ENCODE assay signal across 11 cellular contexts in genomic region chr1:64923294-64923718, GRCh38. TPM values are rescaled to one million over a fixed set of nuclear protein-coding genes. Genes with fewer than 3 reads are reported as not detected.
DNase-seq lines count a peak whose midpoint lies in the region; ATAC-seq and TF ChIP-seq lines count a peak whose summit lies in the region.
"Had no signal": no experiment of that assay in that cellular context is flagged by ENCODE, and none has a peak within 500 bp of the region (broad histone marks: within the 10 kb centered on the region; RNA-seq: fewer than 3 reads in every experiment).

No MANE protein-coding gene starts in this region.

- no peak for DNase-seq in DND-41
- peak; percentile 32 for DNase-seq in activated CD8-positive, alpha-beta memory T cell treated with anti-CD3 and anti-CD28 coated beads, Interleukin-2, amount 50 U/mL, for 4 hours
- DNase-seq in natural killer cell, result peak; percentile 46
- no peak for DNase-seq in omental fat pad (ENCODE audit: low spot score)
- DNase-seq in NCI-H82 (lab: John Stamatoyannopoulos, UW), result no peak
- no peak for DNase-seq in posterior cingulate gyrus
- DNase-seq in DMS 273 treated with DMSO at 0.1 percent for 48 hours (lab: John Stamatoyannopoulos, UW), result no peak
- DNase-seq: NCI-H226 had no signal

- H3K9ac ChIP-seq in DND-41 (ENCODE audit: low read depth, low read length), result no peak overlapping the region
- H3K9ac ChIP-seq: neural progenitor cell had no signal

- H2AFZ ChIP-seq in DND-41 (ENCODE audit: low read depth, low read length), result no peak overlapping the region
- H2AFZ ChIP-seq: neural progenitor cell had no signal

- no peak overlapping the region for H3K27ac ChIP-seq in DND-41 (ENCODE audit: low read length)
- H3K27ac ChIP-seq: coronary artery, neural progenitor cell had no signal

- no peaks in the 10 kb centered on the region for H3K9me3 Mint-ChIP-seq in natural killer cell

- H3K36me3 ChIP-seq in DND-41 (ENCODE audit: insufficient read depth, low read length), result no peaks in the 10 kb centered on the region
- H3K36me3 ChIP-seq: neural progenitor cell had no signal

- peak overlapping the region; percentile 84 to 93 for H3K27ac Mint-ChIP-seq in natural killer cell
- H3K27ac Mint-ChIP-seq: neural progenitor cell had no signal

- H3K4me1 ChIP-seq in DND-41 (ENCODE audit: insufficient read depth, low read length), result no peaks in the 10 kb centered on the region

- no peak for TF ChIP-seq CTCF in DND-41 (IDR thresholded peaks at IDR 0.05; ENCODE audit: borderline replicate concordance, extremely low read depth, low read length, poor library complexity, severe bottlenecking)
- no peak for TF ChIP-seq CTCF in natural killer cell (IDR thresholded peaks at IDR 0.05)
- TF ChIP-seq CTCF in omental fat pad (IDR thresholded peaks at IDR 0.05), result no peak

- H3K4me2 ChIP-seq in DND-41 (ENCODE audit: insufficient read depth, low read length), result no peak overlapping the region
- H3K4me2 ChIP-seq: neural progenitor cell had no signal

- H3K9me3 ChIP-seq in DND-41 (ENCODE audit: insufficient read depth, low read length, severe bottlenecking), result no peaks in the 10 kb centered on the region

- no peak overlapping the region for H3K4me3 ChIP-seq in DND-41 (ENCODE audit: low read depth in 1 of 2, low read length in 2 of 2)
- H3K4me3 ChIP-seq: coronary artery, neural progenitor cell had no signal

- peaks cover 83% of the 10 kb centered on the region for H4K20me1 ChIP-seq in DND-41 (ENCODE audit: insufficient read depth, low read length)

- intact Hi-C loops in natural killer cell (cut with micrococcal nuclease), result loop anchor here (1.0 to 2.0 kb wide), 5 partner anchors 25 to 79 kb away; no protein-coding TSS in a partner anchor
- intact Hi-C loops in posterior cingulate gyrus (cut with DNase I), result no loop called here

- peak; percentile 52; the same call in 2 of the 3 replicates for ATAC-seq in DND-41 (ENCODE audit: insufficient read depth, low read depth)
- peak; percentile 80 for ATAC-seq in HG02885 (IDR thresholded peaks at IDR 0.05; ENCODE audit: poor library complexity, unreplicated experiment)
- peak; percentile 61 to 83 (median 78) for ATAC-seq in natural killer cell
- no peak for ATAC-seq in omental fat pad (ENCODE audit: low FRiP score)

- no peaks in the 10 kb centered on the region for H3K27me3 Mint-ChIP-seq in natural killer cell (ENCODE audit: low read depth in 2 of 2)

- H3K4me3 Mint-ChIP-seq in natural killer cell, result peak overlapping the region; percentile 85
- H3K4me3 Mint-ChIP-seq: neural progenitor cell had no signal

- H3K36me3 Mint-ChIP-seq in natural killer cell, result no peaks in the 10 kb centered on the region
- H3K36me3 Mint-ChIP-seq: neural progenitor cell had no signal

- no peaks in the 10 kb centered on the region for H3K27me3 ChIP-seq in DND-41 (ENCODE audit: insufficient read depth, low read length, poor library complexity)
- H3K27me3 ChIP-seq: neural progenitor cell had no signal

- peaks cover 95 to 96% of the 10 kb centered on the region in 2 donors for H3K4me1 Mint-ChIP-seq in natural killer cell

- H3K79me2 ChIP-seq in DND-41 (ENCODE audit: insufficient read depth, low read length), result peaks cover 92% of the 10 kb centered on the region

RNA-seq across cellular contexts. Expression of gene JAK1, which starts 43.0 kb away (rescaled TPM):
- 100 to 1,000 TPM; 507 to 626 (median 526) TPM for total RNA-seq in natural killer cell
- 100 to 1,000 TPM; 175 to 303 (median 204) TPM for total RNA-seq in omental fat pad

Comparison
In these comparisons a context has a peak if more than half of its experiments do, and no peak if none do; other contexts are left out.
1. DNase-seq: peak in activated CD8-positive, alpha-beta memory T cell treated with anti-CD3 and anti-CD28 coated beads, Interleukin-2, amount 50 U/mL, for 4 hours (single experiment) and natural killer cell (single experiment); none in DND-41 (single experiment), omental fat pad (single experiment), NCI-H82 (single experiment), posterior cingulate gyrus (0 of 10) and DMS 273 treated with DMSO at 0.1 percent for 48 hours (single experiment).